Comparison of ENCODE assay signal across 23 cellular contexts in the genomic region with DNA sequence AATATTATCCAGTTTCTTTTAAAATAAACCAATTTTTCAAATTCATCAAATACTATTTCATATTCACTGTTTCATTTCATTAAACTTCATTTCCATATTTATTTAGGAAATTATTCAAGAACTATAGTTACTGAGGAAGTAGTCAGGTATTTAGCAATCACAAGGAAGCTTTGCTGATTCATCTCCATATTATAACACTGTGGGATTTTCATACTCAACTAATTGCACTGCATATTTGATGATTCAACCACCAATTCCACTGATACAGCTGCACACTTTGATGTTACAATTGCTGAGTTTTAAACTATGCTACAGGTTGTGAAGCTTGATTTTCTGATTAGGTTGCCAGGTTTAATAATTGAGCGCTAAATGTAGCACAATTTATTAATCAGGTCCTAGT.
A peak's percentile ranks its signal among the peaks of the same experiment; 100 is the strongest.
DNase-seq lines count a peak whose midpoint lies in the region; ATAC-seq and TF ChIP-seq lines count a peak whose summit lies in the region.
"Had no signal": no experiment of that assay in that cellular context is flagged by ENCODE, and none has a peak within 500 bp of the region (broad histone marks: within the 10 kb centered on the region; RNA-seq: fewer than 3 reads in every experiment).

No MANE protein-coding gene starts in this region.

- no peak overlapping the region for H3K14ac ChIP-seq in mesenchymal stem cell (ENCODE audit: low read length in 2 of 2)

- no peaks in the 10 kb centered on the region for H3K79me1 ChIP-seq in mesenchymal stem cell (replicated peaks; ENCODE audit: low read length, poor library complexity, severe bottlenecking)

- TF ChIP-seq RAD21 in SK-N-SH (IDR thresholded peaks at IDR 0.05; ENCODE audit: low read length) = no peak

- intact Hi-C loops in A673 (cut with micrococcal nuclease; ENCODE audit: unreplicated experiment) = no loop called here

- H3K4me2 ChIP-seq in mesenchymal stem cell (ENCODE audit: low read length, poor library complexity, severe bottlenecking) (no peak overlapping the region), SK-N-SH (no peak overlapping the region)

- CTCF ChIA-PET in A673 (lab: Charles Lee) = no interaction called here
- CTCF ChIA-PET in SK-N-SH (lab: Yijun Ruan, JAX) = no interaction called here

- no peak for ATAC-seq in GM19397 (IDR thresholded peaks at IDR 0.05; ENCODE audit: unreplicated experiment)
- ATAC-seq: left colon had no signal

- H2BK15ac ChIP-seq in mesenchymal stem cell (ENCODE audit: low read depth, poor library complexity, severe bottlenecking) = no peak overlapping the region

- TF ChIP-seq EP300 in SK-N-SH (IDR thresholded peaks at IDR 0.05; ENCODE audit: borderline replicate concordance in 1 of 2, low read depth in 1 of 2, low read length in 1 of 2) = no peak

- H3K18ac ChIP-seq in mesenchymal stem cell (ENCODE audit: low read depth in 1 of 2, low read length in 2 of 2) = no peak overlapping the region

- H3K4me3 ChIP-seq in A673 (ENCODE audit: low read depth, low read length, poor library complexity, severe bottlenecking) (no peak overlapping the region), foreskin fibroblast (ENCODE audit: low read depth in 1 of 2, low read length in 2 of 2) (no peak overlapping the region), mesenchymal stem cell (ENCODE audit: insufficient read depth in 1 of 2, low read depth in 1 of 2, low read length in 2 of 2) (no peak overlapping the region), SK-N-SH (ENCODE audit: low read depth in 2 of 2, low read length in 1 of 2) (no peak overlapping the region)
- H3K4me3 ChIP-seq: suprapubic skin, vagina had no signal

- H2BK5ac ChIP-seq in mesenchymal stem cell (ENCODE audit: low read depth, low read length, poor library complexity, severe bottlenecking) = no peak overlapping the region

- no peaks in the 10 kb centered on the region for H3K4me1 ChIP-seq in A673 (ENCODE audit: insufficient read depth, low read length, poor library complexity, severe bottlenecking)
- no peaks in the 10 kb centered on the region for H3K4me1 ChIP-seq in mesenchymal stem cell (ENCODE audit: control insufficient read depth, insufficient read depth, low read depth, low read length)
- H3K4me1 ChIP-seq in SK-N-SH (ENCODE audit: control insufficient read depth in 1 of 2, insufficient read depth in 2 of 2, low read depth in 1 of 2, low read length in 1 of 2) = no peaks in the 10 kb centered on the region; a peak in 1 of 4 replicates
- H3K4me1 ChIP-seq: suprapubic skin, vagina had no signal

- H3K4ac ChIP-seq in mesenchymal stem cell (ENCODE audit: low read depth in 1 of 2, low read length in 2 of 2) = no peak overlapping the region

- DNase-seq in A673 (ENCODE audit: low spot score) (peak; percentile 11), HPDE6-E6E7 (ENCODE audit: extremely low spot score) (peak; percentile 34), amniotic epithelial cell (ENCODE audit: low read depth) (peak; percentile 71), foreskin fibroblast (peak; percentile 26 to 66), mesenchymal stem cell (no peak), SK-N-SH (no peak)
- no peak for DNase-seq in stimulated activated CD4-positive, alpha-beta T cell treated with anti-CD3 and anti-CD28 coated beads, Interleukin-4, amount 100 ng/mL, for 4 hours
- DNase-seq: ACHN; activated CD4-positive, alpha-beta T cell treated with anti-CD3 and anti-CD28 coated beads, Interleukin-2, amount 50 U/mL, for 48 hours; activated naive CD4-positive, alpha-beta T cell; CD4-positive, CD25-positive, alpha-beta regulatory T cell; DMS153; KBM-7; left colon; NCI-H1092; NCI-H2029; NCI-H510A; nephron progenitor cell; Right ventricle myocardium superior; WERI-Rb-1 had no signal

- no peak overlapping the region for H3K23ac ChIP-seq in mesenchymal stem cell (ENCODE audit: low read length in 2 of 2)

- no peaks in the 10 kb centered on the region for H3K9me2 ChIP-seq in SK-N-SH

- H2AK5ac ChIP-seq in mesenchymal stem cell (ENCODE audit: low read length, severe bottlenecking) = no peak overlapping the region

- H4K91ac ChIP-seq in mesenchymal stem cell (ENCODE audit: low read length) = no peak overlapping the region

- H3K79me2 ChIP-seq in SK-N-SH (ENCODE audit: insufficient read depth) = no peaks in the 10 kb centered on the region

- no peak overlapping the region for H2BK12ac ChIP-seq in mesenchymal stem cell (ENCODE audit: low read length in 2 of 2)

- POLR2A ChIA-PET in A673 (lab: Charles Lee; ENCODE audit: low non-redundant PET) (no interaction called here), SK-N-SH (lab: Yijun Ruan, JAX) (no interaction called here)

- TF ChIP-seq CTCF in A673 (conservative IDR thresholded peaks at IDR 0.05; ENCODE audit: low read depth, low read length) = no peak
- TF ChIP-seq CTCF in foreskin fibroblast (IDR thresholded peaks at IDR 0.05; ENCODE audit: low read depth, low read length) = no peak
- TF ChIP-seq CTCF in SK-N-SH (IDR thresholded peaks at IDR 0.05) = no peak

- no peaks in the 10 kb centered on the region for H3K9me3 ChIP-seq in A673 (ENCODE audit: low read depth, low read length, poor library complexity, severe bottlenecking)
- H3K9me3 ChIP-seq in mesenchymal stem cell (ENCODE audit: control insufficient read depth, low read length) = peaks cover 4% of the 10 kb centered on the region
- H3K9me3 ChIP-seq in SK-N-SH = no peaks in the 10 kb centered on the region
- H3K9me3 ChIP-seq: suprapubic skin, vagina had no signal

- H3F3A ChIP-seq in SK-N-SH (replicated peaks; ENCODE audit: insufficient read depth) = no peaks in the 10 kb centered on the region

- no TSS peak for BruUV-seq in A673 (replicated peaks; lab: Mats Ljungman, UMichigan)

- H3K27ac ChIP-seq in A673 (ENCODE audit: low read depth, low read length, poor library complexity, severe bottlenecking) = no peak overlapping the region
- H3K27ac ChIP-seq in mesenchymal stem cell (ENCODE audit: low read length, poor library complexity, severe bottlenecking) = no peak overlapping the region
- no peak overlapping the region for H3K27ac ChIP-seq in SK-N-SH (ENCODE audit: low read depth in 2 of 2, low read length in 1 of 2)
- H3K27ac ChIP-seq: suprapubic skin, vagina, WERI-Rb-1 had no signal

- H4K20me1 ChIP-seq in SK-N-SH (ENCODE audit: insufficient read depth) = no peaks in the 10 kb centered on the region

- H3K9ac ChIP-seq in mesenchymal stem cell (ENCODE audit: low read length) = no peak overlapping the region
- H3K9ac ChIP-seq in SK-N-SH = no peak overlapping the region

- H3K27me3 ChIP-seq in A673 (replicated peaks; ENCODE audit: insufficient read depth, low read depth, low read length, poor library complexity) (no peaks in the 10 kb centered on the region), mesenchymal stem cell (ENCODE audit: control insufficient read depth in 1 of 2, insufficient read depth in 1 of 2, low read length in 2 of 2) (no peaks in the 10 kb centered on the region), SK-N-SH (ENCODE audit: insufficient read depth) (no peaks in the 10 kb centered on the region)
- H3K27me3 ChIP-seq: suprapubic skin, vagina had no signal

- no peaks in the 10 kb centered on the region for H3K36me3 ChIP-seq in A673 (ENCODE audit: insufficient read depth, low read length, poor library complexity, severe bottlenecking)
- no peaks in the 10 kb centered on the region for H3K36me3 ChIP-seq in mesenchymal stem cell (ENCODE audit: control insufficient read depth in 1 of 2, insufficient read depth in 2 of 2, low read depth in 1 of 2, low read length in 2 of 2)
- H3K36me3 ChIP-seq in SK-N-SH (replicated peaks in 1 of 2; ENCODE audit: control insufficient read depth in 1 of 2, insufficient read depth in 2 of 2, low read length in 1 of 2) = no peaks in the 10 kb centered on the region
- H3K36me3 ChIP-seq: suprapubic skin, vagina, WERI-Rb-1 had no signal

- WGBS in mesenchymal stem cell = no CpG with 5 or more reads among the region's 1 CpG
- WGBS in SK-N-SH (ENCODE audit: low lambda C conversion rate) = 72% methylated on average over 1 of the region's 1 CpG

- H2AFZ ChIP-seq in mesenchymal stem cell (ENCODE audit: low read depth, low read length) = no peak overlapping the region
- H2AFZ ChIP-seq in SK-N-SH (ENCODE audit: low read depth) = no peak overlapping the region

- H2BK120ac ChIP-seq in mesenchymal stem cell (ENCODE audit: low read depth, low read length) = no peak overlapping the region

- H4K8ac ChIP-seq in mesenchymal stem cell (ENCODE audit: low read length) = no peak overlapping the region

TF ChIP-seq in SK-N-SH, 30 proteins besides CTCF, POLR2A, EP300 and RAD21 (continues in another document):
- TF ChIP-seq NFIC (IDR thresholded peaks at IDR 0.05; ENCODE audit: borderline replicate concordance) = no peak
- TF ChIP-seq FOSL2 (IDR thresholded peaks at IDR 0.05; ENCODE audit: borderline replicate concordance, low read depth) = no peak
- TF ChIP-seq NRF1 (IDR thresholded peaks at IDR 0.05; ENCODE audit: low read depth, low read length) = no peak
- no peak for TF ChIP-seq RCOR1 (IDR thresholded peaks at IDR 0.05; ENCODE audit: low read length)
- TF ChIP-seq YY1 (IDR thresholded peaks at IDR 0.05; ENCODE audit: low read depth) = no peak
- TF ChIP-seq RXRA (IDR thresholded peaks at IDR 0.05; ENCODE audit: borderline replicate concordance, low read depth) = no peak
- TF ChIP-seq, protein P1, sequence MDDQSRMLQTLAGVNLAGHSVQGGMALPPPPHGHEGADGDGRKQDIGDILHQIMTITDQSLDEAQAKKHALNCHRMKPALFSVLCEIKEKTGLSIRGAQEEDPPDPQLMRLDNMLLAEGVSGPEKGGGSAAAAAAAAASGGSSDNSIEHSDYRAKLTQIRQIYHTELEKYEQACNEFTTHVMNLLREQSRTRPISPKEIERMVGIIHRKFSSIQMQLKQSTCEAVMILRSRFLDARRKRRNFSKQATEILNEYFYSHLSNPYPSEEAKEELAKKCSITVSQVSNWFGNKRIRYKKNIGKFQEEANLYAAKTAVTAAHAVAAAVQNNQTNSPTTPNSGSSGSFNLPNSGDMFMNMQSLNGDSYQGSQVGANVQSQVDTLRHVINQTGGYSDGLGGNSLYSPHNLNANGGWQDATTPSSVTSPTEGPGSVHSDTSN (IDR thresholded peaks at IDR 0.05) = no peak
- TF ChIP-seq, protein P2, sequence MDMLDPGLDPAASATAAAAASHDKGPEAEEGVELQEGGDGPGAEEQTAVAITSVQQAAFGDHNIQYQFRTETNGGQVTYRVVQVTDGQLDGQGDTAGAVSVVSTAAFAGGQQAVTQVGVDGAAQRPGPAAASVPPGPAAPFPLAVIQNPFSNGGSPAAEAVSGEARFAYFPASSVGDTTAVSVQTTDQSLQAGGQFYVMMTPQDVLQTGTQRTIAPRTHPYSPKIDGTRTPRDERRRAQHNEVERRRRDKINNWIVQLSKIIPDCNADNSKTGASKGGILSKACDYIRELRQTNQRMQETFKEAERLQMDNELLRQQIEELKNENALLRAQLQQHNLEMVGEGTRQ (IDR thresholded peaks at IDR 0.05; ENCODE audit: borderline replicate concordance, low read depth, low read length) = no peak
- no peak for TF ChIP-seq EZH2phosphoT487 (IDR thresholded peaks at IDR 0.05; ENCODE audit: borderline replicate concordance, low read depth)
- no peak for TF ChIP-seq SIN3A (IDR thresholded peaks at IDR 0.05; ENCODE audit: borderline replicate concordance, low read depth, low read length)

Comparison
In these comparisons a context has a peak if more than half of its experiments do, and no peak if none do; other contexts are left out.
1. DNase-seq: peak in A673 (single experiment), HPDE6-E6E7 (single experiment), amniotic epithelial cell (single experiment) and foreskin fibroblast (2 of 2); none in mesenchymal stem cell (single experiment), SK-N-SH (single experiment) and stimulated activated CD4-positive, alpha-beta T cell treated with anti-CD3 and anti-CD28 coated beads, Interleukin-4, amount 100 ng/mL, for 4 hours (0 of 2).